ENCODE assay signal across 6 cellular contexts in the genomic region with DNA sequence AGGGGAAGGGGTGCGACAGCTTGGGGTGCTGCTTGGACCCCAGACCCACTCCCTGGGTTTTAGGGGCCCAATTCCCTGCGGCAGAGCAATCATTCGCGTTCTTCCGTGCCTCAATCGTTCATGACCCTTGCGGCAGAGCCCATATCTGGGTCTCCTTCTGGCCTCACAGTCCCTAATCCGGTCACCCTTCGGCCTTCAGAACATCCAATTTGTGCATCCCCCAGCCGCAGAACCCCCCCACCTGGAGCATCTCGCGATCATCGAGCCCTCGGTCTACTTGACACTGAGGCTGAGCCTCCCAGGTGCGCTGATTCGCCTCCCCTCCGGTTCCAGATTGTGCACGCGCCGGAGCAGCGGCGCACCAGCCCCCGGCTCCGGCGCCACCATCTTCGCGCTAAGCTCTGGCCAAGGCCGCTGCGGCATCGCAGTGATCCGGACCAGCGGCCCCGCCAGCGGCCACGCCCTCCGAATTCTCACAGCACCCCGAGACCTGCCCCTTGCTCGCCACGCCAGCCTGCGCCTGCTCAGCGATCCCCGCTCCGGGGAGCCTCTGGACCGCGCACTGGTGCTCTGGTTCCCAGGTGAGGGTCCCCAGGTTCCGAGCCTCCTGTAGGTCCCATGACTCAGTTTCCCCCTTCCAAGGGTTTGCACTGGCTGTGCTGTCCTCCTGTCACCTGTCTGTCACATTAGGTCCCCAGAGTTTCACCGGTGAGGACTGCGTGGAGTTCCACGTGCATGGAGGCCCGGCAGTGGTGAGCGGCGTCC. TPM values are rescaled to one million over a fixed set of nuclear protein-coding genes. Genes with fewer than 3 reads are reported as not detected.
DNase-seq lines count a peak whose midpoint lies in the region; ATAC-seq and TF ChIP-seq lines count a peak whose summit lies in the region.

No MANE protein-coding gene starts in this region.

- peaks cover 35 to 66% (median 43%) of the 10 kb centered on the region in 10 experiments for H3K4me1 ChIP-seq in BLaER1 treated with 17β-estradiol and CSF1 and Interleukin-3, amounts not matched to agents 10 nM and 100 nM
- H3K4me1 ChIP-seq in KMS-11 (ENCODE audit: low read depth, poor library complexity, severe bottlenecking), result peaks cover 16% of the 10 kb centered on the region
- peaks cover 17% of the 10 kb centered on the region for H3K4me1 ChIP-seq in neuron (ENCODE audit: insufficient read depth, low read length)

- no peaks in the 10 kb centered on the region for H3K27me3 Mint-ChIP-seq in MCF 10A (ENCODE audit: insufficient read depth, unreplicated experiment)

- H3K4me3 Mint-ChIP-seq in MCF 10A (ENCODE audit: unreplicated experiment), result peak overlapping the region; percentile 98

- H3K9me3 Mint-ChIP-seq in MCF 10A (ENCODE audit: unreplicated experiment), result no peaks in the 10 kb centered on the region

- no TSS peak for BruUV-seq in MCF 10A (replicated peaks; lab: Mats Ljungman, UMichigan)

- peaks cover 22% of the 10 kb centered on the region for H3K36me3 Mint-ChIP-seq in MCF 10A (ENCODE audit: insufficient read depth, unreplicated experiment)

- CTCF ChIA-PET in MCF 10A (lab: Yijun Ruan, JAX), result interaction anchor here (0.5 to 1.0 kb wide), 3 partner anchors 33 to 575 kb away, joined by 3 read pairs; no protein-coding TSS in a partner anchor

- H3K4me3 ChIP-seq in BLaER1 treated with 17β-estradiol and CSF1 and Interleukin-3, amounts not matched to agents 10 nM and 100 nM, result peak overlapping the region; percentile 72 to 91 (median 78)
- no peak overlapping the region for H3K4me3 ChIP-seq in KMS-11 (IDR thresholded peaks at IDR 0.05; ENCODE audit: insufficient read depth, low read depth, low read length)
- H3K4me3 ChIP-seq in neuron (ENCODE audit: low read length), result peak overlapping the region; percentile 80

- peak overlapping the region in 10 of 11 experiments; percentile 6 to 86 (median 80); a peak in 19 of 22 replicates for H3K27ac ChIP-seq in BLaER1 treated with 17β-estradiol and CSF1 and Interleukin-3, amounts not matched to agents 10 nM and 100 nM
- H3K27ac ChIP-seq in KMS-11, result peak overlapping the region; percentile 35

- peaks cover 0 to 4% (median 2%) of the 10 kb centered on the region in 11 experiments; a peak in 13 of 22 replicates for H3K9me3 ChIP-seq in BLaER1 treated with 17β-estradiol and CSF1 and Interleukin-3, amounts not matched to agents 10 nM and 100 nM (replicated peaks in 1 of 11)
- H3K9me3 ChIP-seq in neuron (ENCODE audit: low read length), result no peaks in the 10 kb centered on the region

- H3K4me1 Mint-ChIP-seq in MCF 10A (ENCODE audit: insufficient read depth, unreplicated experiment), result peaks cover 15% of the 10 kb centered on the region

- H3K4me2 ChIP-seq in BLaER1 treated with 17β-estradiol and CSF1 and Interleukin-3, amounts not matched to agents 10 nM and 100 nM, result peak overlapping the region; percentile 92 to 100 (median 99)
- H3K4me2 ChIP-seq in KMS-11, result peak overlapping the region; percentile 88

- H3K27me3 ChIP-seq in BLaER1 treated with 17β-estradiol and CSF1 and Interleukin-3, amounts not matched to agents 10 nM and 100 nM, result no peaks in the 10 kb centered on the region
- no peaks in the 10 kb centered on the region for H3K27me3 ChIP-seq in KMS-11 (ENCODE audit: insufficient read depth, low read depth)
- no peaks in the 10 kb centered on the region for H3K27me3 ChIP-seq in neuron (ENCODE audit: insufficient read depth, low read length)

- TF ChIP-seq CTCF in KMS-11 (conservative IDR thresholded peaks at IDR 0.05; ENCODE audit: low read depth, low read length) (no peak), MCF 10A (IDR thresholded peaks at IDR 0.05; ENCODE audit: unreplicated experiment) (no peak)

- H3K36me3 ChIP-seq in BLaER1 treated with 17β-estradiol and CSF1 and Interleukin-3, amounts not matched to agents 10 nM and 100 nM, result peaks cover 13 to 31% (median 22%) of the 10 kb centered on the region in 11 experiments
- no peaks in the 10 kb centered on the region for H3K36me3 ChIP-seq in KMS-11 (ENCODE audit: insufficient read depth)
- peaks cover 16% of the 10 kb centered on the region for H3K36me3 ChIP-seq in neuron (ENCODE audit: insufficient read depth, low read length)

- intact Hi-C loops in MCF 10A (cut with micrococcal nuclease), result no loop called here

- DNase-seq in MCF 10A (ENCODE audit: unreplicated experiment) (peak; percentile 37), OCI-M2 (lab: John Stamatoyannopoulos, UW; ENCODE audit: unreplicated experiment) (no peak)

- POLR2A ChIA-PET in MCF 10A (lab: Yijun Ruan, JAX), result interaction anchor here (0.6 to 10.1 kb wide), 7 partner anchors 13 to 595 kb away, joined by 3 to 152 read pairs (median 4); a partner anchor contains a TSS

- H3K9ac ChIP-seq in BLaER1 treated with 17β-estradiol and CSF1 and Interleukin-3, amounts not matched to agents 10 nM and 100 nM, result peak overlapping the region; percentile 71 to 90 (median 85)
- H3K9ac ChIP-seq in KMS-11, result peak overlapping the region; percentile 45

- H4K20me1 ChIP-seq in BLaER1 treated with 17β-estradiol and CSF1 and Interleukin-3, amounts not matched to agents 10 nM and 100 nM, result no peaks in the 10 kb centered on the region
- no peaks in the 10 kb centered on the region for H4K20me1 ChIP-seq in KMS-11 (ENCODE audit: insufficient read depth)

- no peaks in the 10 kb centered on the region for H3K79me2 ChIP-seq in KMS-11 (ENCODE audit: insufficient read depth, low read depth)

- H2AFZ ChIP-seq in KMS-11 (ENCODE audit: low read depth), result peak overlapping the region; percentile 27; the same call in 1 of the 2 replicates
- no peak overlapping the region for H2AFZ ChIP-seq in neuron (ENCODE audit: low read depth, low read length)

- H3K27ac Mint-ChIP-seq in MCF 10A (ENCODE audit: low read depth, unreplicated experiment), result peak overlapping the region; percentile 93

- no peak for ATAC-seq in HG03469 (IDR thresholded peaks at IDR 0.05; ENCODE audit: unreplicated experiment)

RNA-seq across cellular contexts. Expression of a gene that starts 0.5 kb away (rescaled TPM):
- total RNA-seq in MCF 10A (2022), result 24.8 and 27.9 TPM in 2 replicates

RNA-seq across cellular contexts. Expression of a gene that starts 3.2 kb away (rescaled TPM):
- total RNA-seq in MCF 10A (2022), result 13.0 and 14.5 TPM in 2 replicates

RNA-seq across cellular contexts. Expression of a gene that starts 28.5 kb away (rescaled TPM):
- total RNA-seq in MCF 10A (2022), result 57.4 and 60.4 TPM in 2 replicates

RNA-seq across cellular contexts. Expression of a gene that starts 32.2 kb away (rescaled TPM):
- 58.8 and 65.8 TPM in 2 replicates for total RNA-seq in MCF 10A (2022)

RNA-seq across cellular contexts. Expression of a gene that starts 34.6 kb away (rescaled TPM):
- 4.1 and 6.4 TPM in 2 replicates for total RNA-seq in MCF 10A (2022)
